1 cellular context compared by ENCODE assay signal in genomic region chr1:180905927-180906326, GRCh38.
A peak's percentile ranks its signal among the peaks of the same experiment; 100 is the strongest.
TF ChIP-seq lines count a peak whose summit lies in the region.

No MANE protein-coding gene starts in this region.

TF ChIP-seq in K562, 482 proteins besides CTCF, POLR2A, EP300 and RAD21 (continued from another document):
- TF ChIP-seq PBX2 (CRISPR knock-in tag; IDR thresholded peaks at IDR 0.05; ENCODE audit: low read depth) (no peak), PBX2 (tag; conservative IDR thresholded peaks at IDR 0.05; ENCODE audit: low read depth) (0 out of 2 replicates have a peak, but pooled peaks have one; percentile 26), MEIS2 (IDR thresholded peaks at IDR 0.05; ENCODE audit: partially characterized antibody) (peak; percentile 65)
